ENCODE assay signal across 8 cellular contexts in the genomic region with DNA sequence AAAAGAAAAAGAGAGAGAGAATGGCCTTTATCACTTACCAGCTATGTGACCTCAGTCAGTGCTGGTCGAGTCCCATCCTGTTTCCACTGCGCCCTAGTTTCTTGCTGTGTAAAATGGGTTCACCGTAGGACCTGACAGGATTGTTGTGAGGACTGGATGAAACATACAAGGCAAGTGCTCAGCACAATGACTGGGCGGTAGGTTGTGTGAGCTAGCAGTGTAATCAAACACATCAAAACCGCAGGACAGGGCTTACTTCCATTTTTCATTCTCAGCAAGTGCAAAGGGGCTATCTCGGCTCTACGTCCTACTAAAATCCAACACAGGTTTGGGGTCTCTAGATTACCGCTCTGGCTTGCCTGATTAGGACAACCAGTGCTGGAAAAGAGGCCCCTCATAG. TPM values are rescaled to one million over a fixed set of nuclear protein-coding genes. Genes with fewer than 3 reads are reported as not detected.
DNase-seq lines count a peak whose midpoint lies in the region; ATAC-seq lines count a peak whose summit lies in the region.
"Had no signal": no experiment of that assay in that cellular context is flagged by ENCODE, and none has a peak within 500 bp of the region (broad histone marks: within the 10 kb centered on the region; RNA-seq: fewer than 3 reads in every experiment).

No MANE protein-coding gene starts in this region.

- DNase-seq in amniotic epithelial cell (ENCODE audit: low read depth) (peak; percentile 70), NCI-H526 treated with DMSO at 0.1 percent for 48 hours (lab: John Stamatoyannopoulos, UW) (no peak)
- no peak for DNase-seq in stimulated activated naive B cell treated with anti-CD40 and anti-IgM and Interleukin-4, amounts not matched to agents 10 μg/mL and 1 μg/mL and 100 μg/mL, for 72 hours
- DNase-seq: SHP77 had no signal

- peaks cover 0 to 9% of the 10 kb centered on the region in 2 donors for H3K36me3 Mint-ChIP-seq in stimulated activated naive B cell treated with anti-CD40 and anti-IgM and Interleukin-4, amounts not matched to agents 10 μg/mL and 1 μg/mL and 100 μg/mL, for 72 hours

- WGBS in HUES64 = 85% methylated on average over 8 of the region's 8 CpGs

- peaks cover 1% of the 10 kb centered on the region; the same call in 1 of the 2 replicates for H3K36me3 ChIP-seq in HUES64 (ENCODE audit: insufficient read depth, low read length)
- no peaks in the 10 kb centered on the region for H3K36me3 ChIP-seq in iPS-20b (ENCODE audit: insufficient read depth, low read depth, low read length)

- H3K9me3 ChIP-seq in HUES64 (ENCODE audit: insufficient read depth, low read depth, low read length) (no peaks in the 10 kb centered on the region), iPS-20b (ENCODE audit: insufficient read depth, low read depth, low read length) (no peaks in the 10 kb centered on the region)

- peak overlapping the region; percentile 60; the same call in 1 of the 2 replicates for H3K9ac ChIP-seq in HUES64 (ENCODE audit: low read depth, low read length)
- peak overlapping the region; percentile 62; the same call in 1 of the 2 replicates for H3K9ac ChIP-seq in iPS-20b (ENCODE audit: low read depth, low read length)

- H3K27ac ChIP-seq in HUES64 (ENCODE audit: low read depth, low read length) (peak overlapping the region; percentile 77), iPS-20b (ENCODE audit: low read length) (no peak overlapping the region)

- peaks cover 20% of the 10 kb centered on the region for H3K4me1 ChIP-seq in HUES64 (ENCODE audit: insufficient read depth, low read length)
- peaks cover 11% of the 10 kb centered on the region; the same call in 1 of the 2 replicates for H3K4me1 ChIP-seq in iPS-20b (ENCODE audit: insufficient read depth, low read length)

- peak overlapping the region; percentile 47 for H3K27ac Mint-ChIP-seq in stimulated activated naive B cell treated with anti-CD40 and anti-IgM and Interleukin-4, amounts not matched to agents 10 μg/mL and 1 μg/mL and 100 μg/mL, for 72 hours

- peaks cover 2 to 11% of the 10 kb centered on the region in 2 donors for H3K4me1 Mint-ChIP-seq in stimulated activated naive B cell treated with anti-CD40 and anti-IgM and Interleukin-4, amounts not matched to agents 10 μg/mL and 1 μg/mL and 100 μg/mL, for 72 hours

- peak; percentile 68 to 69 for ATAC-seq in stimulated activated naive B cell treated with anti-CD40 and anti-IgM and Interleukin-4, amounts not matched to agents 10 μg/mL and 1 μg/mL and 100 μg/mL, for 72 hours (replicated peaks)
- ATAC-seq in HG03354 (IDR thresholded peaks at IDR 0.05; ENCODE audit: poor library complexity, severe bottlenecking, unreplicated experiment) = no peak
- no peak for ATAC-seq in HG03095 (IDR thresholded peaks at IDR 0.05; ENCODE audit: unreplicated experiment)

- no peaks in the 10 kb centered on the region for H3K27me3 Mint-ChIP-seq in stimulated activated naive B cell treated with anti-CD40 and anti-IgM and Interleukin-4, amounts not matched to agents 10 μg/mL and 1 μg/mL and 100 μg/mL, for 72 hours

- no peak overlapping the region for H3K4me3 ChIP-seq in HUES64 (ENCODE audit: low read length)
- no peak overlapping the region for H3K4me3 ChIP-seq in iPS-20b (ENCODE audit: low read length)

- H3K9me3 Mint-ChIP-seq in stimulated activated naive B cell treated with anti-CD40 and anti-IgM and Interleukin-4, amounts not matched to agents 10 μg/mL and 1 μg/mL and 100 μg/mL, for 72 hours = no peaks in the 10 kb centered on the region

- H3K27me3 ChIP-seq in HUES64 (ENCODE audit: insufficient read depth, low read length) = no peaks in the 10 kb centered on the region
- H3K27me3 ChIP-seq in iPS-20b (ENCODE audit: insufficient read depth, low read length) = no peaks in the 10 kb centered on the region

- no peak overlapping the region for H3K4me3 Mint-ChIP-seq in stimulated activated naive B cell treated with anti-CD40 and anti-IgM and Interleukin-4, amounts not matched to agents 10 μg/mL and 1 μg/mL and 100 μg/mL, for 72 hours

RNA-seq across cellular contexts. Expression of a gene that starts 36.4 kb away (rescaled TPM):
- 35.4 TPM for polyA plus RNA-seq in HUES64 (2013, experiment 1 of 2)
- 43.8 TPM for polyA plus RNA-seq in HUES64 (2013, experiment 2 of 2)

RNA-seq across cellular contexts. Expression of a gene that starts 50.2 kb away (rescaled TPM):
- 14.9 TPM for polyA plus RNA-seq in HUES64 (2013, experiment 1 of 2)
- polyA plus RNA-seq in HUES64 (2013, experiment 2 of 2) = 17.2 TPM

RNA-seq across cellular contexts. Expression of a gene that starts 50.3 kb away (rescaled TPM):
- polyA plus RNA-seq in HUES64 (2013, experiment 1 of 2) = 10.3 TPM
- polyA plus RNA-seq in HUES64 (2013, experiment 2 of 2) = 13.3 TPM

Comparison
In these comparisons a context has a peak if more than half of its experiments do, and no peak if none do; other contexts are left out.
1. ATAC-seq: peak in stimulated activated naive B cell treated with anti-CD40 and anti-IgM and Interleukin-4, amounts not matched to agents 10 μg/mL and 1 μg/mL and 100 μg/mL, for 72 hours (2 of 2); none in HG03354 (single experiment) and HG03095 (single experiment).